2 cellular contexts compared by ENCODE assay signal in the genomic region with DNA sequence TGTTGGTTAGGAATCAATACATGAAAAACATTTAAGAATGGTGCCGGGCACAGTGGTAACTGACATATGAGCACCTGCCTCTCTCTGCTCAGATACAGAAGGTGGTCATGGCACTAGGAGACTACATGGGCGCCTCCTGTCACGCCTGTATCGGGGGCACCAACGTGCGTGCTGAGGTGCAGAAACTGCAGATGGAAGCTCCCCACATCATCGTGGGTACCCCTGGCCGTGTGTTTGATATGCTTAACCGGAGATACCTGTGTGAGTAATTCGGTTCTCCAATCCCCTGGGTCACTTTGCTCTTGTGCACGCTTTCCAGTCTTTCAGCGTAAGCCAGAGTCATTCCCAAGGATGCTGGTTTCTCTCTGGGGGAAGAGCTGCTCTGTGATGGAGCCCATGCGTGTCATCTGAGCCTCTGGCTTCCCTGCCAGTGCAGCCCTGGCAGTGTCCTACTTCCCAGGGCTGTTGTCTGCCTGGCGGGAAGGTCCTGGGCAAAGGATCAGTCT.
TF ChIP-seq lines count a peak whose summit lies in the region.

No MANE protein-coding gene starts in this region.

TF ChIP-seq in PFSK-1, 5 proteins besides CTCF, POLR2A, EP300 and RAD21:
- TF ChIP-seq POLR2AphosphoS5 (IDR thresholded peaks at IDR 0.05; ENCODE audit: low read depth, low read length) (peak; percentile 67), FOXP2 (optimal IDR thresholded peaks at IDR 0.05; ENCODE audit: borderline replicate concordance, extremely low read depth, extremely low read length, insufficient read depth) (no peak)
TF ChIP-seq in PFSK-1: peak in this region for 1.

TF ChIP-seq in endothelial cell of umbilical vein, 7 proteins besides CTCF, POLR2A, EP300 and RAD21:
- TF ChIP-seq, protein P1, sequence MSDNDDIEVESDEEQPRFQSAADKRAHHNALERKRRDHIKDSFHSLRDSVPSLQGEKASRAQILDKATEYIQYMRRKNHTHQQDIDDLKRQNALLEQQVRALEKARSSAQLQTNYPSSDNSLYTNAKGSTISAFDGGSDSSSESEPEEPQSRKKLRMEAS (IDR thresholded peaks at IDR 0.05; ENCODE audit: insufficient read depth, insufficient read length), result no peak
- peak; percentile 40 for TF ChIP-seq POLR2AphosphoS5 (IDR thresholded peaks at IDR 0.05; ENCODE audit: insufficient read depth, low read depth, low read length)
TF ChIP-seq in endothelial cell of umbilical vein: peak in this region for 1.
